ENCODE assay signal across 8 cellular contexts in the genomic region with DNA sequence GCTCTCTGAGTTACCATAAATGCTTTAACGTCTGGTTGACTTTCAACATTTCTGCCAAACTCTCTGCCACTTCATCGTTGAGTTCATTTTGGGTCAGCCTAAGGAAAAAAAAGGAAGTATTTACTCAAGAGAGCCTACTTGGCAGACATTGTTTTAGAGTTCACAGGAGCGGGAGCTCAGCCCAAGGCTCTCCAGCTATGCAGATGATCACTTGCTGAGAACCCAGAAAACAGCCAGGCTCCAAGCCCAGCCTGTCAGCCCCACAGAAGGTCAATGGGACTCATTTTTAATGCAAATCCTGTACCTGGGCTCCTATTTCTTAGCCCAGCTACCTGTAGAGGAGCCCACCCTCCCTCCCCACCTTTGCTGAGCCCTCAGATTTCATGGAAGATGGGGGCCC. TPM values are rescaled to one million over a fixed set of nuclear protein-coding genes. Genes with fewer than 3 reads are reported as not detected.
DNase-seq lines count a peak whose midpoint lies in the region; ATAC-seq and TF ChIP-seq lines count a peak whose summit lies in the region.
"Had no signal": no experiment of that assay in that cellular context is flagged by ENCODE, and none has a peak within 500 bp of the region (broad histone marks: within the 10 kb centered on the region; RNA-seq: fewer than 3 reads in every experiment).

No MANE protein-coding gene starts in this region.

- peak overlapping the region; percentile 74 for H3K27ac ChIP-seq in thoracic aorta

- H3K9me3 ChIP-seq in thoracic aorta: no peaks in the 10 kb centered on the region

- peaks cover 0 to 5% (median 4%) of the 10 kb centered on the region in 5 experiments for H3K9me3 Mint-ChIP-seq in brain
- H3K9me3 Mint-ChIP-seq in T-helper 2 cell treated with Interferon-gamma antibody and Interleukin-4, amounts not matched to agents 5 μg/mL and 100 μg/mL, for 36 hours: no peaks in the 10 kb centered on the region

- peaks cover 36% of the 10 kb centered on the region for H3K4me1 Mint-ChIP-seq in brain
- peaks cover 4% of the 10 kb centered on the region for H3K4me1 Mint-ChIP-seq in T-helper 2 cell treated with Interferon-gamma antibody and Interleukin-4, amounts not matched to agents 5 μg/mL and 100 μg/mL, for 36 hours (ENCODE audit: low read depth)

- peaks cover 51% of the 10 kb centered on the region for H3K36me3 Mint-ChIP-seq in brain
- H3K36me3 Mint-ChIP-seq in T-helper 2 cell treated with Interferon-gamma antibody and Interleukin-4, amounts not matched to agents 5 μg/mL and 100 μg/mL, for 36 hours (ENCODE audit: low read depth): peaks cover 44% of the 10 kb centered on the region

- DNase-seq in KBM-7 (peak; percentile 75), left lobe of liver (ENCODE audit: low spot score) (peak; percentile 68), thoracic aorta (ENCODE audit: low spot score) (no peak)
- DNase-seq in NK-92 treated with Interleukin-12 subunit alpha and Interleukin-12 subunit beta, amount 100 ng/mL, for 24 hours (lab: John Stamatoyannopoulos, UW): no peak
- no peak for DNase-seq in T-helper 2 cell treated with Interferon-gamma antibody and Interleukin-4, amounts not matched to agents 5 μg/mL and 100 μg/mL, for 36 hours (ENCODE audit: low spot score)
- DNase-seq: activated CD4-positive, CD25-positive, alpha-beta regulatory T cell had no signal

- in situ Hi-C loops in KBM-7 (cut with MboI; ENCODE audit: low pct_unique_long_range_greater_than_20kb, low sequenced_read_pairs): no loop called here

- peak; percentile 83 for ATAC-seq in left lobe of liver
- ATAC-seq in thoracic aorta (ENCODE audit: insufficient number of reproducible peaks, low FRiP score, low read depth): peak; percentile 77
- ATAC-seq in GM21423 (IDR thresholded peaks at IDR 0.05; ENCODE audit: unreplicated experiment): no peak

- peak overlapping the region in 3 of 5 experiments; percentile 41 to 83 (median 62) for H3K27ac Mint-ChIP-seq in brain
- H3K27ac Mint-ChIP-seq in T-helper 2 cell treated with Interferon-gamma antibody and Interleukin-4, amounts not matched to agents 5 μg/mL and 100 μg/mL, for 36 hours: no peak overlapping the region

- H3K4me3 ChIP-seq in thoracic aorta: no peak overlapping the region

- peaks cover 22 to 39% of the 10 kb centered on the region in 2 donors for H3K4me1 ChIP-seq in thoracic aorta (ENCODE audit: control insufficient read depth in 1 of 2, low read depth in 2 of 2)

- H3K27me3 Mint-ChIP-seq in brain: no peaks in the 10 kb centered on the region
- no peaks in the 10 kb centered on the region for H3K27me3 Mint-ChIP-seq in T-helper 2 cell treated with Interferon-gamma antibody and Interleukin-4, amounts not matched to agents 5 μg/mL and 100 μg/mL, for 36 hours (ENCODE audit: low read depth)

- TF ChIP-seq CTCF in brain (conservative IDR thresholded peaks at IDR 0.05) (no peak), thoracic aorta (IDR thresholded peaks at IDR 0.05) (no peak)

- H3K27me3 ChIP-seq in thoracic aorta (replicated peaks; ENCODE audit: insufficient read depth): no peaks in the 10 kb centered on the region

- H3K36me3 ChIP-seq in thoracic aorta: peaks cover 22% of the 10 kb centered on the region

- no peak overlapping the region for H3K4me3 Mint-ChIP-seq in brain
- H3K4me3 Mint-ChIP-seq in T-helper 2 cell treated with Interferon-gamma antibody and Interleukin-4, amounts not matched to agents 5 μg/mL and 100 μg/mL, for 36 hours: no peak overlapping the region

RNA-seq across cellular contexts. Expression of gene NOD1, which starts 45.5 kb away (rescaled TPM):
- 1.3 TPM for polyA plus RNA-seq in brain (ENCODE audit: insufficient read depth, low read depth, low replicate concordance)
- 1.8 TPM for total RNA-seq in left lobe of liver
- total RNA-seq in thoracic aorta: 10 to 100 TPM; 16.2 to 47.0 TPM

Comparison
In these comparisons a context has a peak if more than half of its experiments do, and no peak if none do; other contexts are left out.
1. DNase-seq: peak in KBM-7 (single experiment) and left lobe of liver (single experiment); none in thoracic aorta (single experiment), NK-92 treated with Interleukin-12 subunit alpha and Interleukin-12 subunit beta, amount 100 ng/mL, for 24 hours (single experiment) and T-helper 2 cell treated with Interferon-gamma antibody and Interleukin-4, amounts not matched to agents 5 μg/mL and 100 μg/mL, for 36 hours (single experiment).